1 cellular context compared by ENCODE assay signal in the genomic region with DNA sequence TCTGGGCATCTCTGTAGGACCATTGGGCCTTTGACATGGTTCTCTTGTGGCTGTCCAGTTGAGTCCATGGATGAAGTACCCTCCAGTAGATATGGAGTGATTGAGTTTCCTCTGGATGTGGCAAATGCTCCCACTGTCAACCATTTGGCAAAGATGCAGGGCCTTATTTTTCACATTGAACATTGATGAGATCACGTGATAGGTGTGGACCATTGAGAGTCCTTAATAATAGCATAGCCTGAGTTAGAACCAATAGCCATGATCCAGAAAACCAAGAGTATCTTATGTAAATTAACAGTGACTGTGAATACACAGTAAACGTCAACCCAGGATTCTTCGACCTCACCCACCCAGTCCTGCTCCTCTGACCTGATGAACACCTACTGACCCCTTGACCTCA.
TF ChIP-seq lines count a peak whose summit lies in the region.

No MANE protein-coding gene starts in this region.

TF ChIP-seq in HepG2, 621 proteins besides CTCF, POLR2A, EP300 and RAD21 (continued from another document):
- TF ChIP-seq, protein P1, sequence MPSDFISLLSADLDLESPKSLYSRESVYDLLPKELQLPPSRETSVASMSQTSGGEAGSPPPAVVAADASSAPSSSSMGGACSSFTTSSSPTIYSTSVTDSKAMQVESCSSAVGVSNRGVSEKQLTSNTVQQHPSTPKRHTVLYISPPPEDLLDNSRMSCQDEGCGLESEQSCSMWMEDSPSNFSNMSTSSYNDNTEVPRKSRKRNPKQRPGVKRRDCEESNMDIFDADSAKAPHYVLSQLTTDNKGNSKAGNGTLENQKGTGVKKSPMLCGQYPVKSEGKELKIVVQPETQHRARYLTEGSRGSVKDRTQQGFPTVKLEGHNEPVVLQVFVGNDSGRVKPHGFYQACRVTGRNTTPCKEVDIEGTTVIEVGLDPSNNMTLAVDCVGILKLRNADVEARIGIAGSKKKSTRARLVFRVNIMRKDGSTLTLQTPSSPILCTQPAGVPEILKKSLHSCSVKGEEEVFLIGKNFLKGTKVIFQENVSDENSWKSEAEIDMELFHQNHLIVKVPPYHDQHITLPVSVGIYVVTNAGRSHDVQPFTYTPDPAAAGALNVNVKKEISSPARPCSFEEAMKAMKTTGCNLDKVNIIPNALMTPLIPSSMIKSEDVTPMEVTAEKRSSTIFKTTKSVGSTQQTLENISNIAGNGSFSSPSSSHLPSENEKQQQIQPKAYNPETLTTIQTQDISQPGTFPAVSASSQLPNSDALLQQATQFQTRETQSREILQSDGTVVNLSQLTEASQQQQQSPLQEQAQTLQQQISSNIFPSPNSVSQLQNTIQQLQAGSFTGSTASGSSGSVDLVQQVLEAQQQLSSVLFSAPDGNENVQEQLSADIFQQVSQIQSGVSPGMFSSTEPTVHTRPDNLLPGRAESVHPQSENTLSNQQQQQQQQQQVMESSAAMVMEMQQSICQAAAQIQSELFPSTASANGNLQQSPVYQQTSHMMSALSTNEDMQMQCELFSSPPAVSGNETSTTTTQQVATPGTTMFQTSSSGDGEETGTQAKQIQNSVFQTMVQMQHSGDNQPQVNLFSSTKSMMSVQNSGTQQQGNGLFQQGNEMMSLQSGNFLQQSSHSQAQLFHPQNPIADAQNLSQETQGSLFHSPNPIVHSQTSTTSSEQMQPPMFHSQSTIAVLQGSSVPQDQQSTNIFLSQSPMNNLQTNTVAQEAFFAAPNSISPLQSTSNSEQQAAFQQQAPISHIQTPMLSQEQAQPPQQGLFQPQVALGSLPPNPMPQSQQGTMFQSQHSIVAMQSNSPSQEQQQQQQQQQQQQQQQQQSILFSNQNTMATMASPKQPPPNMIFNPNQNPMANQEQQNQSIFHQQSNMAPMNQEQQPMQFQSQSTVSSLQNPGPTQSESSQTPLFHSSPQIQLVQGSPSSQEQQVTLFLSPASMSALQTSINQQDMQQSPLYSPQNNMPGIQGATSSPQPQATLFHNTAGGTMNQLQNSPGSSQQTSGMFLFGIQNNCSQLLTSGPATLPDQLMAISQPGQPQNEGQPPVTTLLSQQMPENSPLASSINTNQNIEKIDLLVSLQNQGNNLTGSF (CRISPR knock-in tag; IDR thresholded peaks at IDR 0.05) = no peak
